ENCODE assay signal across 18 cellular contexts in the genomic region with DNA sequence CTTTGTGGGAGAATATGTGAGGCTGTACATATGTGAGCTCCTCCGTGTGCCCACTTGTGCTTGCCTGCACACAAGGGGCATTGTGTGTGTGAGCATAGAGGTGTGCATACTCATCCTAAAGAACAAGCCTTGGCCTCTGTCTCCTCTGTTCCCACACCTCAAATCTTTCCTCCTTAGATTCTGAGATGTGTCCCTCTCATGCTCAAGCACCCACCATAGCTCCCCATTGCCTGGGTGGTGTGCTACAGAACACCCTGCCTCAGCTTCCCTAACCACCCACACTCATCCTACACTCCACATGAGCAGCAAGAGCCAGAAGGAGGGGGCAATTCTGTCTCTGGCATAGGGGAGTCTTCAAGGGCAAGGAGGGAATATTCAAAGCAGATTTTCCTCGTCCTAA. TPM values are rescaled to one million over a fixed set of nuclear protein-coding genes. Genes with fewer than 3 reads are reported as not detected.
DNase-seq lines count a peak whose midpoint lies in the region; ATAC-seq, FAIRE-seq and TF ChIP-seq lines count a peak whose summit lies in the region.
"Had no signal": no experiment of that assay in that cellular context is flagged by ENCODE, and none has a peak within 500 bp of the region (broad histone marks: within the 10 kb centered on the region; RNA-seq: fewer than 3 reads in every experiment).

No MANE protein-coding gene starts in this region.

- no peaks in the 10 kb centered on the region for H3K36me3 ChIP-seq in BE2C
- H3K36me3 ChIP-seq in endothelial cell of umbilical vein (ENCODE audit: control insufficient read depth in 2 of 2, extremely low read depth in 1 of 2, insufficient read depth in 2 of 2, low read length in 2 of 2) = no peaks in the 10 kb centered on the region
- H3K36me3 ChIP-seq: right lobe of liver had no signal

- H2AFZ ChIP-seq in endothelial cell of umbilical vein (ENCODE audit: low read depth, low read length) = peak overlapping the region; percentile 67

- H3K4me3 Mint-ChIP-seq in nephron = peak overlapping the region; percentile 41 to 78 (median 42)

- H3K4me2 ChIP-seq in endothelial cell of umbilical vein (ENCODE audit: insufficient read depth, low read length) = peak overlapping the region; percentile 22

- FAIRE-seq in endothelial cell of umbilical vein (lab: Jason Lieb, UNC) = no peak

- POLR2A ChIA-PET in endothelial cell of umbilical vein (lab: Charles Lee) = no interaction called here

- no peaks in the 10 kb centered on the region for H3K27me3 Mint-ChIP-seq in nephron (ENCODE audit: low read depth)

- peaks cover 39% of the 10 kb centered on the region for H3K4me1 Mint-ChIP-seq in nephron

- H3K27ac Mint-ChIP-seq in nephron = peak overlapping the region; percentile 53 to 90 (median 87)

- DNase-seq in BE2C = no peak
- DNase-seq in NCI-H69 (lab: John Stamatoyannopoulos, UW) = peak; percentile 28
- no peak for DNase-seq in endothelial cell of umbilical vein (ENCODE audit: low read depth, low spot score)
- no peak for DNase-seq in effector CD4-positive, alpha-beta T cell
- DNase-seq in erythroblast (lab: John Stamatoyannopoulos, UW) = no peak
- DNase-seq: DMS79 treated with DMSO at 0.1 percent for 48 hours; Karpas-422; kidney glomerular epithelial cell; NCI-H2081 treated with DMSO at 0.1 percent for 48 hours; NCI-H510A; right lobe of liver; stimulated activated naive CD4-positive, alpha-beta T cell treated with Interleukin-2 at 50 U/mL for 16 hours had no signal

- H3K4me3 ChIP-seq in BE2C (ENCODE audit: low read depth, low read length) (peak overlapping the region; percentile 54), endothelial cell of umbilical vein (replicated peaks in 1 of 3; ENCODE audit: insufficient read depth in 1 of 3, low read depth in 1 of 3, low read length in 3 of 3) (no peak overlapping the region)
- H3K4me3 ChIP-seq: right lobe of liver had no signal

- dilution Hi-C loops in endothelial cell of umbilical vein (cut with MboI; ENCODE audit: extremely low pct_ligation_motif_present, low sequenced_read_pairs) = no loop called here

- H3K27me3 ChIP-seq in BE2C = no peaks in the 10 kb centered on the region
- H3K27me3 ChIP-seq in endothelial cell of umbilical vein (ENCODE audit: control insufficient read depth in 2 of 2, insufficient read depth in 2 of 2, low read length in 2 of 2) = no peaks in the 10 kb centered on the region
- H3K27me3 ChIP-seq: right lobe of liver had no signal

- no peaks in the 10 kb centered on the region for H3K9me3 Mint-ChIP-seq in nephron

- H3K79me2 ChIP-seq in endothelial cell of umbilical vein (ENCODE audit: control insufficient read depth, insufficient read depth, low read length) = no peaks in the 10 kb centered on the region

- no peaks in the 10 kb centered on the region for H3K9me1 ChIP-seq in endothelial cell of umbilical vein (replicated peaks; ENCODE audit: control insufficient read depth, extremely low read depth, insufficient read depth, low read length)

- H3K36me3 Mint-ChIP-seq in nephron (ENCODE audit: low read depth) = no peaks in the 10 kb centered on the region

- no peaks in the 10 kb centered on the region for H4K20me1 ChIP-seq in endothelial cell of umbilical vein (replicated peaks; ENCODE audit: control insufficient read depth, extremely low read depth, insufficient read depth, low read length)

- intact Hi-C loops in endothelial cell of umbilical vein (cut with micrococcal nuclease) = no loop called here

- ATAC-seq in GM21447 (IDR thresholded peaks at IDR 0.05; ENCODE audit: unreplicated experiment) (no peak), HG02970 (IDR thresholded peaks at IDR 0.05; ENCODE audit: low FRiP score, unreplicated experiment) (no peak)
- ATAC-seq: right lobe of liver, Right ventricle myocardium inferior had no signal

- CTCF ChIA-PET in endothelial cell of umbilical vein (lab: Charles Lee) = interaction anchor here (1.4 to 3.4 kb wide), 4 partner anchors 13 to 62 kb away, joined by 5 to 13 read pairs (median 8); no protein-coding TSS in a partner anchor

- H3K9ac ChIP-seq in endothelial cell of umbilical vein (replicated peaks; ENCODE audit: extremely low read depth, insufficient read depth, low read length) = no peak overlapping the region

- no peaks in the 10 kb centered on the region for H3K9me3 ChIP-seq in BE2C
- no peaks in the 10 kb centered on the region for H3K9me3 ChIP-seq in endothelial cell of umbilical vein (replicated peaks; ENCODE audit: control insufficient read depth, insufficient read depth, low read length)
- H3K9me3 ChIP-seq: right lobe of liver had no signal

- no TSS peak for BruUV-seq in endothelial cell of umbilical vein (replicated peaks; lab: Mats Ljungman, UMichigan)

- H3K4me1 ChIP-seq in BE2C = peaks cover 56% of the 10 kb centered on the region
- H3K4me1 ChIP-seq in endothelial cell of umbilical vein (ENCODE audit: control insufficient read depth, extremely low read depth, insufficient read depth, low read length) = peaks cover 3% of the 10 kb centered on the region
- H3K4me1 ChIP-seq: right lobe of liver had no signal

- TF ChIP-seq CTCF in BE2C (IDR thresholded peaks at IDR 0.05; ENCODE audit: low read depth, low read length) (no peak), endothelial cell of umbilical vein (IDR thresholded peaks at IDR 0.05; ENCODE audit: extremely low read depth in 1 of 2, insufficient read depth in 1 of 2, low read depth in 1 of 2, low read length in 2 of 2) (no peak), nephron (IDR thresholded peaks at IDR 0.05; ENCODE audit: unreplicated experiment in 3 of 3) (no peak)

- TF ChIP-seq POLR2A in endothelial cell of umbilical vein (IDR thresholded peaks at IDR 0.05; ENCODE audit: low read depth, low read length) (no peak), erythroblast (IDR thresholded peaks at IDR 0.05; ENCODE audit: low read length) (no peak)

- no peak overlapping the region for H3K27ac ChIP-seq in endothelial cell of umbilical vein (ENCODE audit: insufficient read depth, low read depth, low read length)
- H3K27ac ChIP-seq: right lobe of liver had no signal

TF ChIP-seq in endothelial cell of umbilical vein, 7 proteins besides CTCF, POLR2A, EP300 and RAD21:
- TF ChIP-seq MYC (IDR thresholded peaks at IDR 0.05; ENCODE audit: low read depth, low read length) = no peak
- TF ChIP-seq POLR2AphosphoS5 (IDR thresholded peaks at IDR 0.05; ENCODE audit: insufficient read depth, low read depth, low read length) = no peak
- no peak for TF ChIP-seq FOS (IDR thresholded peaks at IDR 0.05; ENCODE audit: borderline replicate concordance, insufficient read depth, low read length)
- no peak for TF ChIP-seq JUN (IDR thresholded peaks at IDR 0.05; ENCODE audit: borderline replicate concordance, insufficient read depth, insufficient read length, low read depth)
- no peak for TF ChIP-seq EZH2 (IDR thresholded peaks at IDR 0.05; ENCODE audit: borderline replicate concordance, low read depth, low read length, severe bottlenecking)
- no peak for TF ChIP-seq GATA2 (IDR thresholded peaks at IDR 0.05; ENCODE audit: insufficient read depth, insufficient read length, low read depth, low read length)
- TF ChIP-seq MAX (IDR thresholded peaks at IDR 0.05; ENCODE audit: insufficient read depth, insufficient read length) = no peak

RNA-seq across cellular contexts. Expression of gene LINGO1, which starts 27.7 kb away (rescaled TPM):
- polyA plus RNA-seq in BE2C (2012; ENCODE audit: insufficient read depth, insufficient read length, low read depth) = 44.0 TPM
- total RNA-seq in endothelial cell of umbilical vein = 0.32 and 0.33 TPM in 2 replicates
- 0.15 and 0.30 TPM in 2 replicates for polyA plus RNA-seq in endothelial cell of umbilical vein
- 0.18 and 0.21 TPM in 2 replicates for polyA plus RNA-seq in endothelial cell of umbilical vein (2011; cell fraction: cytosol; rRNA removed)
- polyA plus RNA-seq in endothelial cell of umbilical vein (2011; cell fraction: nucleus; rRNA removed) = not detected in 2 replicates
- 0.99 and 2.0 TPM in 2 replicates for polyA plus RNA-seq in endothelial cell of umbilical vein (2012)
- 0.25 and 0.70 TPM in 2 replicates for polyA minus RNA-seq in endothelial cell of umbilical vein
- not detected for polyA minus RNA-seq in endothelial cell of umbilical vein (2011; cell fraction: cytosol; rRNA and poly(A)+ RNA removed)
- polyA minus RNA-seq in endothelial cell of umbilical vein (2011; cell fraction: nucleus; rRNA and poly(A)+ RNA removed) = not detected in 2 replicates
- total RNA-seq: T-helper 1 cell treated with Interleukin-12 subunit alpha and Interleukin-12 subunit beta and Interleukin-4 antibody, amounts not matched to agents 30 ng/mL and 1 ng/mL, for 36 hours had no signal
- polyA plus RNA-seq: AG04450 had no signal
